In the genomic region with DNA sequence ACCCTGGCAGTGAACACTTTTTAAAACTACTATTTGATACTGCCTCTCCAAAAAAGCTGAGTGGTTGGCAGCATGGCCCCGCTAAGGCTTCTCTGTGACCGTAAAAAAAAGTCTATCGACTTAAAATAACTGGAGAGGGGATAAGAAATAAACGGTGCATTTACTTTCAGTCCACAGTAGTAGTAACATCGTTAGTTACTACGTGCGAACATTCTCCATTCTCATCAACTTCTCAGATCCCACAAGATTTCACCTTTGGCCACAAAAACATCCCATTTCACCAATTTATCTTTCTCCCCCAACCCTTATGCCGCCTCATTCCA, we compare ENCODE assay signal across 8 cellular contexts. TPM values are rescaled to one million over a fixed set of nuclear protein-coding genes. Genes with fewer than 3 reads are reported as not detected.
DNase-seq lines count a peak whose midpoint lies in the region; ATAC-seq and TF ChIP-seq lines count a peak whose summit lies in the region.

No MANE protein-coding gene starts in this region.

- TF ChIP-seq CTCF in A673 (conservative IDR thresholded peaks at IDR 0.05; ENCODE audit: low read depth, low read length) (no peak), type B pancreatic cell (conservative IDR thresholded peaks at IDR 0.05) (no peak)

- POLR2A ChIA-PET in A673 (lab: Charles Lee; ENCODE audit: low non-redundant PET) = interaction anchor here (1.0 kb wide), 1 partner anchor 35 kb away, joined by 5 read pairs; no protein-coding TSS in a partner anchor

- peak overlapping the region; percentile 94 for H3K27ac Mint-ChIP-seq in type B pancreatic cell

- no peaks in the 10 kb centered on the region for H3K27me3 ChIP-seq in A673 (replicated peaks; ENCODE audit: insufficient read depth, low read depth, low read length, poor library complexity)

- intact Hi-C loops in A673 (cut with micrococcal nuclease; ENCODE audit: unreplicated experiment) = no loop called here

- H3K4me1 ChIP-seq in A673 (ENCODE audit: insufficient read depth, low read length, poor library complexity, severe bottlenecking) = peaks cover 12% of the 10 kb centered on the region

- H3K36me3 ChIP-seq in A673 (ENCODE audit: insufficient read depth, low read length, poor library complexity, severe bottlenecking) = peaks cover 32% of the 10 kb centered on the region

- H3K4me3 ChIP-seq in A673 (ENCODE audit: low read depth, low read length, poor library complexity, severe bottlenecking) = peak overlapping the region; percentile 75

- peaks cover 8% of the 10 kb centered on the region for H3K36me3 Mint-ChIP-seq in type B pancreatic cell

- peak overlapping the region; percentile 91 for H3K4me3 Mint-ChIP-seq in type B pancreatic cell

- DNase-seq in A673 (ENCODE audit: low spot score) (no peak), left lobe of liver (ENCODE audit: low spot score) (no peak), type B pancreatic cell (ENCODE audit: extremely low spot score, unreplicated experiment) (no peak), germinal center (ENCODE audit: low spot score) (no peak), NCI-H1930 (lab: John Stamatoyannopoulos, UW) (no peak)

- no peaks in the 10 kb centered on the region for H3K9me3 Mint-ChIP-seq in type B pancreatic cell

- no peaks in the 10 kb centered on the region for H3K9me3 ChIP-seq in A673 (ENCODE audit: low read depth, low read length, poor library complexity, severe bottlenecking)

- peak overlapping the region; percentile 90 for H3K27ac ChIP-seq in A673 (ENCODE audit: low read depth, low read length, poor library complexity, severe bottlenecking)
- H3K27ac ChIP-seq in angular gyrus (ENCODE audit: low read depth, low read length) = peak overlapping the region; percentile 90

- H3K27me3 Mint-ChIP-seq in type B pancreatic cell = peaks cover 10% of the 10 kb centered on the region

- H3K4me1 Mint-ChIP-seq in type B pancreatic cell (ENCODE audit: unreplicated experiment) = peaks cover 21% of the 10 kb centered on the region

- ATAC-seq in GM19372 (IDR thresholded peaks at IDR 0.05; ENCODE audit: low read depth, unreplicated experiment) (peak; percentile 30), HG03439 (IDR thresholded peaks at IDR 0.05; ENCODE audit: unreplicated experiment) (peak; percentile 12), left lobe of liver (peak; percentile 27)

- CTCF ChIA-PET in A673 (lab: Charles Lee) = no interaction called here

- TSS peak; percentile 100 for BruUV-seq in A673 (replicated peaks; lab: Mats Ljungman, UMichigan)

RNA-seq across cellular contexts. Expression of gene EXOSC9, which starts 0.5 kb away (rescaled TPM):
- 79.0 and 79.8 TPM in 2 replicates for total RNA-seq in A673 (2021)
- 5.0 TPM for total RNA-seq in left lobe of liver
- total RNA-seq in type B pancreatic cell (ENCODE audit: low replicate concordance) = 20.9 and 38.4 TPM in 2 replicates

RNA-seq across cellular contexts. Expression of gene CCNA2, which starts 23.1 kb away (rescaled TPM):
- total RNA-seq in A673 (2021) = 99.0 and 105 TPM in 2 replicates
- 0.45 TPM for total RNA-seq in left lobe of liver
- total RNA-seq in type B pancreatic cell (ENCODE audit: low replicate concordance) = 22.6 and 48.1 TPM in 2 replicates

RNA-seq across cellular contexts. Expression of gene SMIM43, which starts 35.6 kb away (rescaled TPM):
- total RNA-seq in A673 (2021) (0.37 and 0.45 TPM in 2 replicates), left lobe of liver (not detected), type B pancreatic cell (ENCODE audit: low replicate concordance) (0.60 and 1.4 TPM in 2 replicates)

Comparison
In these comparisons a context has a peak if more than half of its experiments do, and no peak if none do; other contexts are left out.
1. RNA of gene CCNA2, which starts 23.1 kb away (total RNA-seq): 99.0 to 105 TPM in A673 and 22.6 to 48.1 TPM in type B pancreatic cell; 0.45 TPM in left lobe of liver (single experiment); every median in the first group is over 10 times any median in the second.
2. Peak in every context shown above with its lines, with median percentiles within 50 percentile points of each other: ATAC-seq.